Comparison of ENCODE assay signal across 8 cellular contexts in genomic region chr19:52820472-52821205, GRCh38. TPM values are rescaled to one million over a fixed set of nuclear protein-coding genes. Genes with fewer than 3 reads are reported as not detected.
DNase-seq lines count a peak whose midpoint lies in the region; ATAC-seq and TF ChIP-seq lines count a peak whose summit lies in the region.
"Not testable (repeated sequence)": the region's sequence is repeated elsewhere in the genome, so short reads cannot be mapped to it uniquely, and the experiment has no call there.

No MANE protein-coding gene starts in this region.

- not testable (repeated sequence) for H3K9me3 Mint-ChIP-seq in chondrocyte (ENCODE audit: low read depth)

- H3K4me3 Mint-ChIP-seq in chondrocyte (ENCODE audit: unreplicated experiment), result peak overlapping the region; percentile 93

- H3K4me3 ChIP-seq in GM06990 (replicated peaks; ENCODE audit: low read depth, low read length), result peak overlapping the region; percentile 77
- peak overlapping the region; percentile 74 for H3K4me3 ChIP-seq in iPS-18a (ENCODE audit: low read length)
- H3K4me3 ChIP-seq in ovary, result peak overlapping the region; percentile 43
- H3K4me3 ChIP-seq in tibial nerve, result peak overlapping the region; percentile 38 to 67 (median 53)

- TF ChIP-seq CTCF in GM06990 (IDR thresholded peaks at IDR 0.05; ENCODE audit: insufficient read depth, low read length, poor library complexity, severe bottlenecking); chondrocyte (IDR thresholded peaks at IDR 0.05); ovary (IDR thresholded peaks at IDR 0.05); tibial nerve (IDR thresholded peaks at IDR 0.05): not testable (repeated sequence)

- H3K9me3 ChIP-seq in iPS-18a (ENCODE audit: control insufficient read depth, low read depth, low read length); ovary; tibial nerve: not testable (repeated sequence)

- 5 to 10% (median 7%) methylated on average over 18 to 20 of the region's 20 CpGs for WGBS in ovary, 3 donors
- WGBS in tibial nerve, 2 donors, result 7 to 8% methylated on average over 20 of the region's 20 CpGs

- peaks cover 12% of the 10 kb centered on the region for H3K36me3 Mint-ChIP-seq in chondrocyte (ENCODE audit: low read depth)

- H3K27ac ChIP-seq in iPS-18a (ENCODE audit: low read length); ovary: not testable (repeated sequence)
- H3K27ac ChIP-seq in tibial nerve, result peak overlapping the region in 3 of 4 donors; percentile 31 to 85 (median 74)

- not testable (repeated sequence) for TF ChIP-seq POLR2A in ovary (IDR thresholded peaks at IDR 0.05); tibial nerve (IDR thresholded peaks at IDR 0.05)

- H3K27me3 Mint-ChIP-seq in chondrocyte (ENCODE audit: low read depth), result not testable (repeated sequence)

- not testable (repeated sequence) for TF ChIP-seq EP300 in ovary (IDR thresholded peaks at IDR 0.05); tibial nerve (IDR thresholded peaks at IDR 0.05)

- peak; percentile 23 for DNase-seq in GM06990 (ENCODE audit: extremely low read depth, insufficient read length)
- peak; percentile 2 for DNase-seq in NCI-H1436 (lab: John Stamatoyannopoulos, UW)
- DNase-seq in activated CD4-positive, alpha-beta T cell treated with anti-CD3 and anti-CD28 coated beads for 48 hours, result peak; percentile 47
- not testable (repeated sequence) for DNase-seq in chondrocyte (ENCODE audit: low spot score); tibial nerve (ENCODE audit: low spot score in 2 of 2)
- DNase-seq in ovary, result peak; percentile 39 to 59 (median 52)

- not testable (repeated sequence) for H3K27me3 ChIP-seq in GM06990 (replicated peaks; ENCODE audit: control insufficient read depth, insufficient read depth, low read length); iPS-18a (ENCODE audit: control insufficient read depth, insufficient read depth, low read length); ovary; tibial nerve

- H3K27ac Mint-ChIP-seq in chondrocyte (ENCODE audit: unreplicated experiment), result peak overlapping the region; percentile 86

- peaks cover 10% of the 10 kb centered on the region for H3K4me1 Mint-ChIP-seq in chondrocyte (ENCODE audit: low read depth)

- H3K4me1 ChIP-seq in iPS-18a (ENCODE audit: control insufficient read depth, low read depth, low read length); ovary (ENCODE audit: insufficient read depth); tibial nerve: not testable (repeated sequence)

- intact Hi-C loops in ovary (cut with DNase I), result not testable (repeated sequence)

- peak; percentile 18 for ATAC-seq in HG02623 (IDR thresholded peaks at IDR 0.05; ENCODE audit: unreplicated experiment)

- not testable (repeated sequence) for H3K36me3 ChIP-seq in GM06990 (ENCODE audit: control insufficient read depth, insufficient read depth, low read length); iPS-18a (ENCODE audit: control insufficient read depth, low read depth, low read length); ovary
- H3K36me3 ChIP-seq in tibial nerve, result peaks cover 0 to 29% (median 0%) of the 10 kb centered on the region in 3 donors

- H3K9ac ChIP-seq in iPS-18a (ENCODE audit: low read length), result not testable (repeated sequence)

RNA-seq across cellular contexts. Expression of gene ZNF28, which starts 0.8 kb away (rescaled TPM):
- 13.9 to 17.4 TPM (median 16.7 TPM) in 3 replicates for total RNA-seq in chondrocyte
- 10 to 100 TPM in 5 of 7 donors, 1 to 10 TPM in 2; 7.9 to 14.1 (median 11.0) TPM for total RNA-seq in ovary
- 10 to 100 TPM in 1 of 2 donors, 1 to 10 TPM in 1; 3.4 to 11.8 TPM for polyA plus RNA-seq in ovary
- total RNA-seq in tibial nerve, result 10 to 100 TPM in 2 of 4 donors, 1 to 10 TPM in 2; 7.2 to 20.3 (median 13.5) TPM

RNA-seq across cellular contexts. Expression of gene ZNF600, which starts 34.0 kb away (rescaled TPM):
- total RNA-seq in chondrocyte, result 7.2 to 8.3 TPM (median 7.8 TPM) in 3 replicates
- total RNA-seq in ovary, result 10 to 100 TPM in 2 of 7 donors, 1 to 10 TPM in 5; 5.4 to 11.7 (median 8.1) TPM
- polyA plus RNA-seq in ovary, result 1 to 10 TPM; 5.5 to 6.4 TPM
- total RNA-seq in tibial nerve, result 10 to 100 TPM in 1 of 4 donors, 1 to 10 TPM in 3; 6.3 to 10.3 (median 8.2) TPM

RNA-seq across cellular contexts. Expression of gene ZNF468, which starts 36.8 kb away (rescaled TPM):
- total RNA-seq in chondrocyte (11.5 to 20.0 TPM (median 16.7 TPM) in 3 replicates), ovary (10 to 100 TPM in 6 of 7 donors, 1 to 10 TPM in 1; 7.0 to 21.0 (median 11.5) TPM), tibial nerve (10 to 100 TPM in 3 of 4 donors, 1 to 10 TPM in 1; 8.2 to 19.2 (median 14.0) TPM)
- polyA plus RNA-seq in ovary, result 10 to 100 TPM in 1 of 2 donors, 1 to 10 TPM in 1; 8.5 to 15.0 TPM
